In the genomic region with DNA sequence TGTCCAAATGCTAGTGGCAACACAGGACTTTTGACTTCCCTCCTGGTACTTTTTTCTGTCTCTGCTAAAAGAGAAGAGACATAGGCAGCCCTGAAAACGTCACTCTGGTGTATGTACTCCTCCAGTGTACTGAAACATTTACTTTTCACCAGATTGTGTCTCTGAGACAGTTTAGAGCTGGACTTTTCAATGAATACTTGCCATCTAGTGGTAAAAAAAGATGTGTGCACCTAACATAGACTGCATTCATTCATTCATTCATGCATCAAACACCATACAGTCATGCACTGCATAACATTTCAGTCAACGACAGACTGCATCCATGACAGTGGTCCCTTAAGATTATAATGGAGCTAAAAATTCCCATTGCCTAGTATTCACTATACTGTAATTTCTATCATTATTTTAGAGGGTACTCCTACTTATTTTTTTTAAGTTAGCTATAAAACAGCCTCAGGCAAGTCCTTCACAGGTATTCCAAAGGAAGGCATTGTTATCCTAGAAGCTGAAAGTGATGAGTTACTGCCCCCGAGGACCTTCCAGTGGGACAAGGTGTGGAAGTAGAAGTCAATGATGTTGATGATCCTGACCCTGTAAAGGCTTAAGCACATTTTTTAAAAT, we compare ENCODE assay signal across 2 cellular contexts.
TF ChIP-seq lines count a peak whose summit lies in the region.

No MANE protein-coding gene starts in this region.

TF ChIP-seq in IMR-90, 13 proteins besides CTCF, POLR2A, EP300 and RAD21:
- TF ChIP-seq ELK1 (IDR thresholded peaks at IDR 0.05; ENCODE audit: borderline replicate concordance, low read depth, low read length) (no peak), SMC3 (IDR thresholded peaks at IDR 0.05; ENCODE audit: low read depth, low read length) (peak; percentile 74)

TF ChIP-seq in WTC11, 78 proteins besides CTCF, POLR2A, EP300 and RAD21 (continued from another document):
- TF ChIP-seq, protein P1, sequence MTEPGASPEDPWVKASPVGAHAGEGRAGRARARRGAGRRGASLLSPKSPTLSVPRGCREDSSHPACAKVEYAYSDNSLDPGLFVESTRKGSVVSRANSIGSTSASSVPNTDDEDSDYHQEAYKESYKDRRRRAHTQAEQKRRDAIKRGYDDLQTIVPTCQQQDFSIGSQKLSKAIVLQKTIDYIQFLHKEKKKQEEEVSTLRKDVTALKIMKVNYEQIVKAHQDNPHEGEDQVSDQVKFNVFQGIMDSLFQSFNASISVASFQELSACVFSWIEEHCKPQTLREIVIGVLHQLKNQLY (CRISPR knock-in tag; IDR thresholded peaks at IDR 0.05): no peak
- TF ChIP-seq GRHL2 (CRISPR knock-in tag; IDR thresholded peaks at IDR 0.05; ENCODE audit: insufficient replicate concordance, severe bottlenecking) (no peak), ZSCAN18 (CRISPR knock-in tag; IDR thresholded peaks at IDR 0.05) (no peak)
